22 cellular contexts compared by ENCODE assay signal in the genomic region with DNA sequence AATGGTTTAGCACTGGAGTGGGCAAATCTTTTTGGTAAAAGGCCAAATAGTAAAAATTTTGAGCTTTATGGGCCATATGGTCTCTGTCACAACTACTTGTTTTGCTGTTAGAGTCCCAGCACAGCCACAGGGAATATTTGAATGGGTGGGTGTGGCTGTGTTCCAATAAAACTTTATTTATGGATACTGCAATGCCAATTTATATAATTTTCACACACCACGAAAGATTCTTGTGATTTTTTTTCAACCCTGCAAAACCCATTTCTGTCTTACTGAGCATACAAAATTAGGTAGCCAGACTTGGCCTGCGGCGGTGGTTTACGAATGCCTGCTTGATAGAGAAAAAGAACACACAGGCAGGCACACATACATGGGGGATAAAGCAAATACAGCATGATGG.
"Had no signal": no experiment of that assay in that cellular context is flagged by ENCODE, and none has a peak within 500 bp of the region (broad histone marks: within the 10 kb centered on the region; RNA-seq: fewer than 3 reads in every experiment).

No MANE protein-coding gene starts in this region.

- H3K36me3 Mint-ChIP-seq: activated naive CD4-positive, alpha-beta T cell treated with anti-CD3 and anti-CD28 coated beads, Interleukin-2, amount 50 U/mL, for 72 hours; naive thymus-derived CD4-positive, alpha-beta T cell had no signal

- H3K27ac Mint-ChIP-seq: activated naive CD4-positive, alpha-beta T cell treated with anti-CD3 and anti-CD28 coated beads, Interleukin-2, amount 50 U/mL, for 72 hours; dendritic cell treated with granulocyte-macrophage colony-stimulating factor and Interleukin-4, amounts not matched to agents 40 ng/mL and 50 ng/mL, for 4 days; immature natural killer cell; naive thymus-derived CD4-positive, alpha-beta T cell had no signal

- H3K9me3 ChIP-seq: left lung, spleen, upper lobe of left lung had no signal

- H3K4me1 ChIP-seq: left lung, spleen, upper lobe of left lung had no signal

- H3K4me3 Mint-ChIP-seq: dendritic cell treated with granulocyte-macrophage colony-stimulating factor and Interleukin-4, amounts not matched to agents 40 ng/mL and 50 ng/mL, for 4 days; immature natural killer cell; naive thymus-derived CD4-positive, alpha-beta T cell had no signal

- H2AFZ ChIP-seq: hepatocyte had no signal

- H3K4me3 ChIP-seq: hepatocyte, left lung, lung, spleen, upper lobe of left lung had no signal

- DNase-seq: activated CD4-positive, alpha-beta T cell treated with anti-CD3 and anti-CD28 coated beads for 1 hour; activated CD4-positive, alpha-beta T cell treated with anti-CD3 and anti-CD28 coated beads, Interleukin-2, amount 50 U/mL, for 1 hour; activated gamma-delta T cell treated with Interleukin-2 at 50 U/mL for 16 hours; activated T-cell treated with anti-CD3 and anti-CD28 coated beads, Interleukin-2, amount 50 U/mL, for 1 hour; aorta; brain microvascular endothelial cell; caudate nucleus; effector CD4-positive, alpha-beta T cell; foreskin melanocyte; immature natural killer cell; kidney glomerular epithelial cell; left lung; naive thymus-derived CD4-positive, alpha-beta T cell; spleen; stimulated activated CD4-positive, alpha-beta T cell treated with anti-CD3 and anti-CD28 coated beads, Interleukin-4, amount 100 ng/mL, for 1 hour; stimulated activated naive CD4-positive, alpha-beta T cell treated with Interleukin-2 at 50 U/mL for 16 hours; upper lobe of left lung; WERI-Rb-1 had no signal

- H3K79me2 ChIP-seq: hepatocyte had no signal

- H3K36me3 ChIP-seq: brain microvascular endothelial cell, left lung, spleen, upper lobe of left lung had no signal

- ATAC-seq: activated naive CD4-positive, alpha-beta T cell treated with anti-CD3 and anti-CD28 coated beads, Interleukin-2, amount 50 U/mL, for 72 hours; left lung; naive thymus-derived CD4-positive, alpha-beta T cell had no signal

- H3K27me3 Mint-ChIP-seq: dendritic cell treated with granulocyte-macrophage colony-stimulating factor and Interleukin-4, amounts not matched to agents 40 ng/mL and 50 ng/mL, for 4 days; naive thymus-derived CD4-positive, alpha-beta T cell had no signal

- H3K27me3 ChIP-seq: brain microvascular endothelial cell, hepatocyte, left lung, spleen, upper lobe of left lung had no signal

- H3K4me2 ChIP-seq: hepatocyte had no signal

- H3K27ac ChIP-seq: brain microvascular endothelial cell, hepatocyte, left lung, spleen, upper lobe of left lung, WERI-Rb-1 had no signal

- H3K4me1 Mint-ChIP-seq: immature natural killer cell had no signal
